In genomic region chr4:4270529-4270928, GRCh38 we compare ENCODE assay signal across 24 cellular contexts. TPM values are rescaled to one million over a fixed set of nuclear protein-coding genes. Genes with fewer than 3 reads are reported as not detected.
DNase-seq lines count a peak whose midpoint lies in the region; ATAC-seq, FAIRE-seq and TF ChIP-seq lines count a peak whose summit lies in the region.
"Had no signal": no experiment of that assay in that cellular context is flagged by ENCODE, and none has a peak within 500 bp of the region (broad histone marks: within the 10 kb centered on the region; RNA-seq: fewer than 3 reads in every experiment).

No MANE protein-coding gene starts in this region.

- H3K4me1 Mint-ChIP-seq in CD4-positive, alpha-beta T cell (ENCODE audit: low read depth) = peaks cover 13% of the 10 kb centered on the region
- peaks cover 26% of the 10 kb centered on the region for H3K4me1 Mint-ChIP-seq in activated CD8-positive, alpha-beta T cell treated with anti-CD3 and anti-CD28 coated beads, Interleukin-2, amount 10 ng/mL, durations not matched to agents 7 days and 5 days (ENCODE audit: low read depth)

- POLR2A ChIA-PET in CD4-positive, alpha-beta T cell (lab: Charles Lee) = interaction anchor here (1.0 to 2.5 kb wide), 4 partner anchors 10 to 192 kb away, joined by 4 to 8 read pairs (median 4); partner anchors contain the start of gene TMEM128
- POLR2A ChIA-PET in activated CD8-positive, alpha-beta T cell treated with anti-CD3 and anti-CD28 coated beads, Interleukin-2, amount 10 ng/mL, durations not matched to agents 7 days and 5 days (lab: Charles Lee) = interaction anchor here (2.0 kb wide), 1 partner anchor 22 kb away, joined by 10 read pairs; the partner anchor contains the start of gene TMEM128

- H3K9me3 ChIP-seq in CD4-positive, alpha-beta T cell (ENCODE audit: control insufficient read depth, low read length) = no peaks in the 10 kb centered on the region
- H3K9me3 ChIP-seq in adrenal gland (replicated peaks in 1 of 3) (no peaks in the 10 kb centered on the region), small intestine (ENCODE audit: control insufficient read depth, low read depth) (no peaks in the 10 kb centered on the region)
- H3K9me3 ChIP-seq: esophagus squamous epithelium, heart left ventricle, right lobe of liver, thyroid gland had no signal

- peaks cover 77% of the 10 kb centered on the region for H3K36me3 Mint-ChIP-seq in CD4-positive, alpha-beta T cell (ENCODE audit: low read depth)
- H3K36me3 Mint-ChIP-seq in activated CD8-positive, alpha-beta T cell treated with anti-CD3 and anti-CD28 coated beads, Interleukin-2, amount 10 ng/mL, durations not matched to agents 7 days and 5 days (ENCODE audit: low read depth) = peaks cover 64% of the 10 kb centered on the region

- DNase-seq in CD4-positive, alpha-beta T cell = no peak
- DNase-seq in EH (ENCODE audit: low read depth) (peak; percentile 6), foreskin keratinocyte (peak in 1 of 2 donors; percentile 26), adrenal gland (no peak), small intestine (no peak)
- no peak for DNase-seq in activated CD8-positive, alpha-beta T cell treated with anti-CD3 and anti-CD28 coated beads, Interleukin-2, amount 10 ng/mL, durations not matched to agents 7 days and 5 days
- DNase-seq: activated T-cell treated with anti-CD3 and anti-CD28 coated beads for 4 hours; anterior cingulate cortex; DMS79 treated with DMSO at 0.1 percent for 48 hours; esophagus squamous epithelium; heart left ventricle; NCI-H2081 treated with DMSO at 0.1 percent for 48 hours; right lobe of liver; stimulated activated CD4-positive, alpha-beta T cell treated with anti-CD3 and anti-CD28 coated beads, Interleukin-2, amount 100 ng/mL, for 48 hours; stimulated activated CD8-positive, alpha-beta memory T cell treated with anti-CD3 and anti-CD28 coated beads, Interleukin-4, amount 100 ng/mL, for 48 hours; thyroid gland had no signal

- peaks cover 0 to 30% of the 10 kb centered on the region in 2 donors for H3K36me3 ChIP-seq in adrenal gland (replicated peaks in 1 of 2)
- H3K36me3 ChIP-seq in small intestine (ENCODE audit: control insufficient read depth in 2 of 2, insufficient read depth in 2 of 2, low read length in 2 of 2) = peaks cover 6 to 15% of the 10 kb centered on the region in 2 donors

- WGBS in adrenal gland, 4 donors = 75 to 91% (median 79%) methylated on average over 4 of the region's 4 CpGs
- 76 to 81% (median 79%) methylated on average over 4 of the region's 4 CpGs for WGBS in small intestine, 3 donors

- no peak overlapping the region for H3K27ac ChIP-seq in CD4-positive, alpha-beta T cell (ENCODE audit: low read depth, low read length)
- peak overlapping the region; percentile 60 for H3K27ac ChIP-seq in foreskin keratinocyte
- no peak overlapping the region for H3K27ac ChIP-seq in adrenal gland
- no peak overlapping the region for H3K27ac ChIP-seq in small intestine (ENCODE audit: low read depth in 1 of 2, low read length in 1 of 2)
- H3K27ac ChIP-seq: BLaER1, right lobe of liver, thyroid gland had no signal

- no peak for TF ChIP-seq CTCF in CD4-positive, alpha-beta T cell (IDR thresholded peaks at IDR 0.05)
- TF ChIP-seq CTCF in foreskin keratinocyte (conservative IDR thresholded peaks at IDR 0.05) = no peak
- TF ChIP-seq CTCF in adrenal gland (IDR thresholded peaks at IDR 0.05) = no peak

- H3K27me3 Mint-ChIP-seq in CD4-positive, alpha-beta T cell = no peaks in the 10 kb centered on the region
- H3K27me3 Mint-ChIP-seq in activated CD8-positive, alpha-beta T cell treated with anti-CD3 and anti-CD28 coated beads, Interleukin-2, amount 10 ng/mL, durations not matched to agents 7 days and 5 days (ENCODE audit: low read depth) = no peaks in the 10 kb centered on the region

- H3K27ac Mint-ChIP-seq in CD4-positive, alpha-beta T cell = peak overlapping the region; percentile 95
- H3K27ac Mint-ChIP-seq in activated CD8-positive, alpha-beta T cell treated with anti-CD3 and anti-CD28 coated beads, Interleukin-2, amount 10 ng/mL, durations not matched to agents 7 days and 5 days = peak overlapping the region; percentile 86

- H3K4me1 ChIP-seq in foreskin keratinocyte (peaks cover 8% of the 10 kb centered on the region), adrenal gland (replicated peaks in 1 of 2) (no peaks in the 10 kb centered on the region), small intestine (ENCODE audit: control insufficient read depth in 2 of 2, insufficient read depth in 1 of 2, low read depth in 1 of 2, low read length in 1 of 2) (no peaks in the 10 kb centered on the region)
- H3K4me1 ChIP-seq: BLaER1, esophagus squamous epithelium, right lobe of liver, thyroid gland had no signal

- H3K9me3 Mint-ChIP-seq in CD4-positive, alpha-beta T cell = no peaks in the 10 kb centered on the region
- no peaks in the 10 kb centered on the region for H3K9me3 Mint-ChIP-seq in activated CD8-positive, alpha-beta T cell treated with anti-CD3 and anti-CD28 coated beads, Interleukin-2, amount 10 ng/mL, durations not matched to agents 7 days and 5 days (ENCODE audit: insufficient read depth)

- CTCF ChIA-PET in CD4-positive, alpha-beta T cell (lab: Charles Lee) = interaction anchor here (3.3 kb wide), 1 partner anchor 11 kb away, joined by 19 read pairs; no protein-coding TSS in a partner anchor
- CTCF ChIA-PET in activated CD8-positive, alpha-beta T cell treated with anti-CD3 and anti-CD28 coated beads, Interleukin-2, amount 10 ng/mL, durations not matched to agents 7 days and 5 days (lab: Charles Lee) = interaction anchor here (1.0 kb wide), 1 partner anchor 10 kb away, joined by 7 read pairs; no protein-coding TSS in a partner anchor

- H3K27me3 ChIP-seq in CD4-positive, alpha-beta T cell (ENCODE audit: control insufficient read depth, insufficient read depth, low read length) = no peaks in the 10 kb centered on the region
- H3K27me3 ChIP-seq in foreskin keratinocyte (no peaks in the 10 kb centered on the region), adrenal gland (no peaks in the 10 kb centered on the region), small intestine (ENCODE audit: control insufficient read depth in 2 of 2, insufficient read depth in 2 of 2, low read length in 2 of 2) (no peaks in the 10 kb centered on the region)
- H3K27me3 ChIP-seq: BLaER1, esophagus squamous epithelium, heart left ventricle, right lobe of liver, thyroid gland had no signal

- TF ChIP-seq POLR2A in adrenal gland (IDR thresholded peaks at IDR 0.05) = no peak

- FAIRE-seq in small intestine (lab: Jason Lieb, UNC) = no peak

- intact Hi-C loops in CD4-positive, alpha-beta T cell (cut with DNase I, micrococcal nuclease) = no loop called here
- intact Hi-C loops in adrenal gland (cut with DNase I) = no loop called here

- no peak overlapping the region for H3K4me3 Mint-ChIP-seq in CD4-positive, alpha-beta T cell
- H3K4me3 Mint-ChIP-seq in activated CD8-positive, alpha-beta T cell treated with anti-CD3 and anti-CD28 coated beads, Interleukin-2, amount 10 ng/mL, durations not matched to agents 7 days and 5 days = peak overlapping the region; percentile 27

- H3K4me3 ChIP-seq in adrenal gland (no peak overlapping the region), small intestine (ENCODE audit: low read depth in 1 of 2, low read length in 2 of 2) (no peak overlapping the region)
- H3K4me3 ChIP-seq: BLaER1, esophagus squamous epithelium, right lobe of liver, thyroid gland had no signal

- no peak for ATAC-seq in CD4-positive, alpha-beta T cell (ENCODE audit: poor library complexity)
- no peak for ATAC-seq in activated CD8-positive, alpha-beta T cell treated with anti-CD3 and anti-CD28 coated beads, Interleukin-2, amount 10 ng/mL, durations not matched to agents 7 days and 5 days
- ATAC-seq in foreskin keratinocyte (no peak), HG02798 (IDR thresholded peaks at IDR 0.05; ENCODE audit: poor library complexity, unreplicated experiment) (no peak)

RNA-seq across cellular contexts. Expression of gene LYAR, which starts 19.4 kb away (rescaled TPM):
- 10 to 100 TPM; 13.8 to 13.9 TPM for total RNA-seq in CD4-positive, alpha-beta T cell
- 10 to 100 TPM; 37.7 to 37.9 TPM for total RNA-seq in activated CD8-positive, alpha-beta T cell treated with anti-CD3 and anti-CD28 coated beads, Interleukin-2, amount 10 ng/mL, durations not matched to agents 7 days and 5 days
- total RNA-seq in foreskin keratinocyte (39.7 and 59.1 TPM in 2 replicates), adrenal gland (10 to 100 TPM in 2 of 8 donors, 1 to 10 TPM in 6; 5.1 to 13.8 (median 7.6) TPM)
- polyA plus RNA-seq in foreskin keratinocyte (35.2 and 51.2 TPM in 2 replicates), adrenal gland (10 to 100 TPM; 10.1 to 30.1 (median 19.5) TPM), small intestine (10 to 100 TPM in 1 of 3 donors, 1 to 10 TPM in 2; 4.5 to 19.7 (median 7.6) TPM)

RNA-seq across cellular contexts. Expression of gene ZBTB49, which starts 19.5 kb away (rescaled TPM):
- 1 to 10 TPM; 6.6 to 8.8 TPM for total RNA-seq in CD4-positive, alpha-beta T cell
- 1 to 10 TPM; 5.2 to 6.4 TPM for total RNA-seq in activated CD8-positive, alpha-beta T cell treated with anti-CD3 and anti-CD28 coated beads, Interleukin-2, amount 10 ng/mL, durations not matched to agents 7 days and 5 days
- total RNA-seq in foreskin keratinocyte (2.4 and 3.6 TPM in 2 replicates), adrenal gland (1 to 10 TPM; 3.3 to 7.2 (median 5.1) TPM)
- polyA plus RNA-seq in foreskin keratinocyte (1.5 and 1.6 TPM in 2 replicates), adrenal gland (1 to 10 TPM; 3.3 to 4.9 (median 4.4) TPM), small intestine (1 to 10 TPM; 1.8 to 2.7 (median 2.4) TPM)

RNA-seq across cellular contexts. Expression of gene TMEM128, which starts 22.5 kb away (rescaled TPM):
- total RNA-seq in CD4-positive, alpha-beta T cell = 1 to 10 TPM; 6.0 to 6.9 TPM
- 10 to 100 TPM; 14.0 to 15.9 TPM for total RNA-seq in activated CD8-positive, alpha-beta T cell treated with anti-CD3 and anti-CD28 coated beads, Interleukin-2, amount 10 ng/mL, durations not matched to agents 7 days and 5 days
- total RNA-seq in foreskin keratinocyte = 18.1 and 23.5 TPM in 2 replicates
- 19.2 and 22.8 TPM in 2 replicates for polyA plus RNA-seq in foreskin keratinocyte
- 10 to 100 TPM; 15.3 to 30.0 (median 28.8) TPM for total RNA-seq in adrenal gland
- 10 to 100 TPM; 14.6 to 33.2 (median 23.0) TPM for polyA plus RNA-seq in adrenal gland
- polyA plus RNA-seq in small intestine = 10 to 100 TPM; 15.7 to 24.0 (median 21.6) TPM

RNA-seq across cellular contexts. Expression of gene OTOP1, which starts 43.8 kb away (rescaled TPM):
- not detected for total RNA-seq in CD4-positive, alpha-beta T cell
- not detected for total RNA-seq in activated CD8-positive, alpha-beta T cell treated with anti-CD3 and anti-CD28 coated beads, Interleukin-2, amount 10 ng/mL, durations not matched to agents 7 days and 5 days
- total RNA-seq in foreskin keratinocyte (not detected in 2 replicates), adrenal gland (not detected)
- polyA plus RNA-seq in foreskin keratinocyte (not detected in 2 replicates), adrenal gland (not detected), small intestine (not detected)
- total RNA-seq: heart left ventricle; HT-29; kidney epithelial cell; mononuclear cell; omental fat pad; right lobe of liver; RPMI7951; T-helper 1 cell treated with Interleukin-12 subunit alpha and Interleukin-12 subunit beta and Interleukin-4 antibody, amounts not matched to agents 30 ng/mL and 1 ng/mL, for 36 hours; thyroid gland had no signal
- polyA plus RNA-seq: heart left ventricle had no signal
